1 cellular context compared by ENCODE assay signal in the genomic region with DNA sequence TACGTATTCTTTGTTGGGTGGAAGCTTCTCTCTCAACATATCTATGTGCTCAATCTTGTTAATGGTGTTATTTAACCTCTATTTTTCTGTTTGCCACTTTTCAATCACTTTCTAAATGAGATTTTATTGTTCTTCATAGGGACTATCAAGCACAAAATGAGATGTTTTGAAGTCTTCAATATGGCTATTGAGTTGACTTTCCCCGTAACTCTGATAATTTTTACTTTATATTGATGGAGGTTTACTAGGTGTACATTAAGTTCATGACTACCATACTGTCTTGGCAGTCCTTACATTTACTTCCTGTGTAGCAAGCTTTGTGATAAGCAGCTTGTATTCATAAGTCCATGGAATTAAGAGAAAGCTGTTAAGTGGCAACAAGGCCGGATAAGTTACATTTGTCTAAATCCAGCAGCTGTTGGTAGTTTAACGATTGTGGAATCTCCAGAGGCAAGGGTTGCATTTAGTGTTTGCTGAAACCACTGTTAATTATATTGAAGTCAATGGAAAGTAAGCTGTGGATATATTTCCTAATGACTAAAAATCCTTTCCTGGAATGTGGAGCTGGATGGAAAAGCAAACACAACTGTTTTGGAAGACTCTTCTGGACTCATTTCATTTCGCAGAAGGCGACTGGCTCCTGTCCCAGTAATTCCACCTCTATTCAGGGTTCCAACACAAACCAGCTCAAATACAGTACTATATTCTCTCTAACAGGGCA.
TF ChIP-seq lines count a peak whose summit lies in the region.

No MANE protein-coding gene starts in this region.

TF ChIP-seq in K562, 482 proteins besides CTCF, POLR2A, EP300 and RAD21 (continued from another document and continues in another):
- TF ChIP-seq, protein P1, sequence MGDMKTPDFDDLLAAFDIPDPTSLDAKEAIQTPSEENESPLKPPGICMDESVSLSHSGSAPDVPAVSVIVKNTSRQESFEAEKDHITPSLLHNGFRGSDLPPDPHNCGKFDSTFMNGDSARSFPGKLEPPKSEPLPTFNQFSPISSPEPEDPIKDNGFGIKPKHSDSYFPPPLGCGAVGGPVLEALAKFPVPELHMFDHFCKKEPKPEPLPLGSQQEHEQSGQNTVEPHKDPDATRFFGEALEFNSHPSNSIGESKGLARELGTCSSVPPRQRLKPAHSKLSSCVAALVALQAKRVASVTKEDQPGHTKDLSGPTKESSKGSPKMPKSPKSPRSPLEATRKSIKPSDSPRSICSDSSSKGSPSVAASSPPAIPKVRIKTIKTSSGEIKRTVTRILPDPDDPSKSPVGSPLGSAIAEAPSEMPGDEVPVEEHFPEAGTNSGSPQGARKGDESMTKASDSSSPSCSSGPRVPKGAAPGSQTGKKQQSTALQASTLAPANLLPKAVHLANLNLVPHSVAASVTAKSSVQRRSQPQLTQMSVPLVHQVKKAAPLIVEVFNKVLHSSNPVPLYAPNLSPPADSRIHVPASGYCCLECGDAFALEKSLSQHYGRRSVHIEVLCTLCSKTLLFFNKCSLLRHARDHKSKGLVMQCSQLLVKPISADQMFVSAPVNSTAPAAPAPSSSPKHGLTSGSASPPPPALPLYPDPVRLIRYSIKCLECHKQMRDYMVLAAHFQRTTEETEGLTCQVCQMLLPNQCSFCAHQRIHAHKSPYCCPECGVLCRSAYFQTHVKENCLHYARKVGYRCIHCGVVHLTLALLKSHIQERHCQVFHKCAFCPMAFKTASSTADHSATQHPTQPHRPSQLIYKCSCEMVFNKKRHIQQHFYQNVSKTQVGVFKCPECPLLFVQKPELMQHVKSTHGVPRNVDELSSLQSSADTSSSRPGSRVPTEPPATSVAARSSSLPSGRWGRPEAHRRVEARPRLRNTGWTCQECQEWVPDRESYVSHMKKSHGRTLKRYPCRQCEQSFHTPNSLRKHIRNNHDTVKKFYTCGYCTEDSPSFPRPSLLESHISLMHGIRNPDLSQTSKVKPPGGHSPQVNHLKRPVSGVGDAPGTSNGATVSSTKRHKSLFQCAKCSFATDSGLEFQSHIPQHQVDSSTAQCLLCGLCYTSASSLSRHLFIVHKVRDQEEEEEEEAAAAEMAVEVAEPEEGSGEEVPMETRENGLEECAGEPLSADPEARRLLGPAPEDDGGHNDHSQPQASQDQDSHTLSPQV (IDR thresholded peaks at IDR 0.05), result peak; percentile 94
- TF ChIP-seq CREM (IDR thresholded peaks at IDR 0.05; ENCODE audit: low read depth), result no peak
- no peak for TF ChIP-seq THRAP3 (IDR thresholded peaks at IDR 0.05; ENCODE audit: borderline replicate concordance)
- no peak for TF ChIP-seq ZNF717 (CRISPR knock-in tag; IDR thresholded peaks at IDR 0.05)
- TF ChIP-seq BCL6 (CRISPR knock-in tag; IDR thresholded peaks at IDR 0.05), result no peak
- TF ChIP-seq RUNX1 (IDR thresholded peaks at IDR 0.05; ENCODE audit: low read depth), result no peak
- peak; percentile 48; the same call in 1 of the 2 replicates for TF ChIP-seq MEF2A (IDR thresholded peaks at IDR 0.05; ENCODE audit: control insufficient read depth, low read depth, low read length)
- peak; percentile 91 for TF ChIP-seq PML (IDR thresholded peaks at IDR 0.05; ENCODE audit: low read length)
- no peak for TF ChIP-seq POLR2H (tag; IDR thresholded peaks at IDR 0.05; ENCODE audit: low read depth)
- TF ChIP-seq TAF7 (tag; IDR thresholded peaks at IDR 0.05), result no peak
- no peak for TF ChIP-seq ZBTB17 (CRISPR knock-in tag; IDR thresholded peaks at IDR 0.05)
- TF ChIP-seq SMC3 (conservative IDR thresholded peaks at IDR 0.05; ENCODE audit: insufficient read depth, low read depth, low read length), result no peak
- TF ChIP-seq, protein P2, sequence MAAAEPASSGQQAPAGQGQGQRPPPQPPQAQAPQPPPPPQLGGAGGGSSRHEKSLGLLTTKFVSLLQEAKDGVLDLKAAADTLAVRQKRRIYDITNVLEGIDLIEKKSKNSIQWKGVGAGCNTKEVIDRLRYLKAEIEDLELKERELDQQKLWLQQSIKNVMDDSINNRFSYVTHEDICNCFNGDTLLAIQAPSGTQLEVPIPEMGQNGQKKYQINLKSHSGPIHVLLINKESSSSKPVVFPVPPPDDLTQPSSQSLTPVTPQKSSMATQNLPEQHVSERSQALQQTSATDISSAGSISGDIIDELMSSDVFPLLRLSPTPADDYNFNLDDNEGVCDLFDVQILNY (CRISPR knock-in tag; IDR thresholded peaks at IDR 0.05), result no peak
- TF ChIP-seq ZNF695 (CRISPR knock-in tag; IDR thresholded peaks at IDR 0.05), result no peak
- TF ChIP-seq, protein P3, sequence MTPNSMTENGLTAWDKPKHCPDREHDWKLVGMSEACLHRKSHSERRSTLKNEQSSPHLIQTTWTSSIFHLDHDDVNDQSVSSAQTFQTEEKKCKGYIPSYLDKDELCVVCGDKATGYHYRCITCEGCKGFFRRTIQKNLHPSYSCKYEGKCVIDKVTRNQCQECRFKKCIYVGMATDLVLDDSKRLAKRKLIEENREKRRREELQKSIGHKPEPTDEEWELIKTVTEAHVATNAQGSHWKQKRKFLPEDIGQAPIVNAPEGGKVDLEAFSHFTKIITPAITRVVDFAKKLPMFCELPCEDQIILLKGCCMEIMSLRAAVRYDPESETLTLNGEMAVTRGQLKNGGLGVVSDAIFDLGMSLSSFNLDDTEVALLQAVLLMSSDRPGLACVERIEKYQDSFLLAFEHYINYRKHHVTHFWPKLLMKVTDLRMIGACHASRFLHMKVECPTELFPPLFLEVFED (CRISPR knock-in tag; conservative IDR thresholded peaks at IDR 0.05), result no peak
- TF ChIP-seq TFAM (CRISPR knock-in tag; conservative IDR thresholded peaks at IDR 0.05), result no peak
- TF ChIP-seq, protein P4, sequence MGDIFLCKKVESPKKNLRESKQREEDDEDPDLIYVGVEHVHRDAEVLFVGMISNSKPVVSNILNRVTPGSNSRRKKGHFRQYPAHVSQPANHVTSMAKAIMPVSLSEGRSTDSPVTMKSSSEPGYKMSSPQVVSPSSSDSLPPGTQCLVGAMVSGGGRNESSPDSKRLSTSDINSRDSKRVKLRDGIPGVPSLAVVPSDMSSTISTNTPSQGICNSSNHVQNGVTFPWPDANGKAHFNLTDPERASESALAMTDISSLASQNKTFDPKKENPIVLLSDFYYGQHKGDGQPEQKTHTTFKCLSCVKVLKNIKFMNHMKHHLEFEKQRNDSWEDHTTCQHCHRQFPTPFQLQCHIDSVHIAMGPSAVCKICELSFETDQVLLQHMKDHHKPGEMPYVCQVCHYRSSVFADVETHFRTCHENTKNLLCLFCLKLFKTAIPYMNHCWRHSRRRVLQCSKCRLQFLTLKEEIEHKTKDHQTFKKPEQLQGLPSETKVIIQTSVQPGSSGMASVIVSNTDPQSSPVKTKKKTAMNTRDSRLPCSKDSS (IDR thresholded peaks at IDR 0.05; ENCODE audit: low read depth, partially characterized antibody), result no peak
- no peak for TF ChIP-seq ZNF174 (CRISPR knock-in tag; IDR thresholded peaks at IDR 0.05)
- no peak for TF ChIP-seq NR2F6 (CRISPR knock-in tag; IDR thresholded peaks at IDR 0.05)
- peak; percentile 93 for TF ChIP-seq STAT5A (IDR thresholded peaks at IDR 0.05; ENCODE audit: borderline replicate concordance, low read length)
- no peak for TF ChIP-seq ZNF830 (CRISPR knock-in tag; IDR thresholded peaks at IDR 0.05)
- TF ChIP-seq GATAD2B (IDR thresholded peaks at IDR 0.05; ENCODE audit: borderline replicate concordance), result no peak; the same call in 1 of the 2 replicates
- TF ChIP-seq POLR2AphosphoS2 (IDR thresholded peaks at IDR 0.05; ENCODE audit: low read length), result no peak
- TF ChIP-seq NONO (IDR thresholded peaks at IDR 0.05; ENCODE audit: low read depth in 2 of 2, low read length in 1 of 2), result 0 out of 4 replicates have a peak, but pooled peaks of 1 of the 2 experiments have one; percentile 31
- no peak for TF ChIP-seq HNRNPH1 (optimal IDR thresholded peaks at IDR 0.05; ENCODE audit: low read depth, low read length)
- no peak for TF ChIP-seq ZNF707 (CRISPR knock-in tag; conservative IDR thresholded peaks at IDR 0.05)
- peak; percentile 81 for TF ChIP-seq PHB2 (IDR thresholded peaks at IDR 0.05; ENCODE audit: low read depth)
- TF ChIP-seq, protein P5, sequence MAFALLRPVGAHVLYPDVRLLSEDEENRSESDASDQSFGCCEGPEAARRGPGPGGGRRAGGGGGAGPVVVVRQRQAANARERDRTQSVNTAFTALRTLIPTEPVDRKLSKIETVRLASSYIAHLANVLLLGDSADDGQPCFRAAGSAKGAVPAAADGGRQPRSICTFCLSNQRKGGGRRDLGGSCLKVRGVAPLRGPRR (CRISPR knock-in tag; IDR thresholded peaks at IDR 0.05), result no peak
- TF ChIP-seq, protein P6, sequence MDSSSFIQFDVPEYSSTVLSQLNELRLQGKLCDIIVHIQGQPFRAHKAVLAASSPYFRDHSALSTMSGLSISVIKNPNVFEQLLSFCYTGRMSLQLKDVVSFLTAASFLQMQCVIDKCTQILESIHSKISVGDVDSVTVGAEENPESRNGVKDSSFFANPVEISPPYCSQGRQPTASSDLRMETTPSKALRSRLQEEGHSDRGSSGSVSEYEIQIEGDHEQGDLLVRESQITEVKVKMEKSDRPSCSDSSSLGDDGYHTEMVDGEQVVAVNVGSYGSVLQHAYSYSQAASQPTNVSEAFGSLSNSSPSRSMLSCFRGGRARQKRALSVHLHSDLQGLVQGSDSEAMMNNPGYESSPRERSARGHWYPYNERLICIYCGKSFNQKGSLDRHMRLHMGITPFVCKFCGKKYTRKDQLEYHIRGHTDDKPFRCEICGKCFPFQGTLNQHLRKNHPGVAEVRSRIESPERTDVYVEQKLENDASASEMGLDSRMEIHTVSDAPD (CRISPR knock-in tag; IDR thresholded peaks at IDR 0.05), result no peak
- peak; percentile 98 for TF ChIP-seq TCF3 (CRISPR knock-in tag; IDR thresholded peaks at IDR 0.05)
- peak; percentile 84; the same call in 1 of the 2 replicates for TF ChIP-seq LEF1 (IDR thresholded peaks at IDR 0.05)
- no peak for TF ChIP-seq SIN3B (IDR thresholded peaks at IDR 0.05; ENCODE audit: low read depth)
- TF ChIP-seq ARNT (IDR thresholded peaks at IDR 0.05), result peak in 1 of 2 experiments; percentile 75; a peak in 1 of 4 replicates
- no peak for TF ChIP-seq ZNF668 (CRISPR knock-in tag; IDR thresholded peaks at IDR 0.05)
- no peak for TF ChIP-seq NEUROD1 (IDR thresholded peaks at IDR 0.05; ENCODE audit: borderline replicate concordance, low read depth, low read length, partially characterized antibody)
- TF ChIP-seq RCOR1 (IDR thresholded peaks at IDR 0.05; ENCODE audit: borderline replicate concordance in 1 of 2, low read depth in 2 of 2, low read length in 2 of 2), result peak in 1 of 2 experiments; percentile 65; a peak in 2 of 4 replicates
- no peak for TF ChIP-seq ZC3H4 (CRISPR knock-in tag; IDR thresholded peaks at IDR 0.05; ENCODE audit: borderline replicate concordance)
- peak; percentile 82 for TF ChIP-seq HDAC3 (IDR thresholded peaks at IDR 0.05; ENCODE audit: borderline replicate concordance, partially characterized antibody)
- TF ChIP-seq, protein P7, sequence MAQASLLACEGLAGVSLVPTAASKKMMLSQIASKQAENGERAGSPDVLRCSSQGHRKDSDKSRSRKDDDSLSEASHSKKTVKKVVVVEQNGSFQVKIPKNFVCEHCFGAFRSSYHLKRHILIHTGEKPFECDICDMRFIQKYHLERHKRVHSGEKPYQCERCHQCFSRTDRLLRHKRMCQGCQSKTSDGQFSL (CRISPR knock-in tag; IDR thresholded peaks at IDR 0.05), result no peak
- TF ChIP-seq, protein P7 (tag; IDR thresholded peaks at IDR 0.05), result no peak
- no peak for TF ChIP-seq ZNF24 (IDR thresholded peaks at IDR 0.05)
- TF ChIP-seq CEBPB (tag; IDR thresholded peaks at IDR 0.05), result no peak; the same call in 1 of the 2 replicates
- no peak for TF ChIP-seq ZNF23 (CRISPR knock-in tag; IDR thresholded peaks at IDR 0.05)
- no peak for TF ChIP-seq RB1 (IDR thresholded peaks at IDR 0.05; ENCODE audit: low read depth)
- TF ChIP-seq MCM7 (IDR thresholded peaks at IDR 0.05), result no peak
- peak; percentile 36 for TF ChIP-seq DACH1 (IDR thresholded peaks at IDR 0.05; ENCODE audit: partially characterized antibody)
- peak; percentile 72 to 74; a peak in 3 of 4 replicates for TF ChIP-seq FOXK2 (conservative IDR thresholded peaks at IDR 0.05 in 1 of 2, IDR thresholded peaks at IDR 0.05 in 1 of 2; ENCODE audit: low read depth in 2 of 2)
- peak; percentile 36; the same call in 1 of the 2 replicates for TF ChIP-seq MECOM (CRISPR knock-in tag; IDR thresholded peaks at IDR 0.05)
- TF ChIP-seq PTTG1 (tag; IDR thresholded peaks at IDR 0.05; ENCODE audit: low read depth), result no peak
- TF ChIP-seq KDM1A (IDR thresholded peaks at IDR 0.05), result peak; percentile 92 to 95
- TF ChIP-seq, protein P8, sequence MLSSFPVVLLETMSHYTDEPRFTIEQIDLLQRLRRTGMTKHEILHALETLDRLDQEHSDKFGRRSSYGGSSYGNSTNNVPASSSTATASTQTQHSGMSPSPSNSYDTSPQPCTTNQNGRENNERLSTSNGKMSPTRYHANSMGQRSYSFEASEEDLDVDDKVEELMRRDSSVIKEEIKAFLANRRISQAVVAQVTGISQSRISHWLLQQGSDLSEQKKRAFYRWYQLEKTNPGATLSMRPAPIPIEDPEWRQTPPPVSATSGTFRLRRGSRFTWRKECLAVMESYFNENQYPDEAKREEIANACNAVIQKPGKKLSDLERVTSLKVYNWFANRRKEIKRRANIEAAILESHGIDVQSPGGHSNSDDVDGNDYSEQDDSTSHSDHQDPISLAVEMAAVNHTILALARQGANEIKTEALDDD (IDR thresholded peaks at IDR 0.05), result peak; percentile 88
- TF ChIP-seq JUN (IDR thresholded peaks at IDR 0.05; ENCODE audit: borderline replicate concordance, low read depth, low read length), result no peak
- TF ChIP-seq JUN (CRISPR knock-in tag; IDR thresholded peaks at IDR 0.05; ENCODE audit: borderline replicate concordance), result no peak
- TF ChIP-seq CHD2 (IDR thresholded peaks at IDR 0.05; ENCODE audit: low read depth, low read length), result no peak
- no peak for TF ChIP-seq NCOA4 (IDR thresholded peaks at IDR 0.05; ENCODE audit: partially characterized antibody)
- TF ChIP-seq ZNF384 (IDR thresholded peaks at IDR 0.05; ENCODE audit: low read depth, low read length), result no peak
- no peak for TF ChIP-seq ZBTB1 (CRISPR knock-in tag; IDR thresholded peaks at IDR 0.05; ENCODE audit: borderline replicate concordance, low read depth)
- peak; percentile 30; the same call in 1 of the 2 replicates for TF ChIP-seq ZNF584 (CRISPR knock-in tag; IDR thresholded peaks at IDR 0.05; ENCODE audit: low read depth)
- TF ChIP-seq TEAD1 (CRISPR knock-in tag; IDR thresholded peaks at IDR 0.05), result no peak
- peak; percentile 97 for TF ChIP-seq TEAD4 (IDR thresholded peaks at IDR 0.05; ENCODE audit: low read length)
- TF ChIP-seq TEAD4 (CRISPR knock-in tag; IDR thresholded peaks at IDR 0.05; ENCODE audit: borderline replicate concordance), result no peak
- TF ChIP-seq, protein P9, sequence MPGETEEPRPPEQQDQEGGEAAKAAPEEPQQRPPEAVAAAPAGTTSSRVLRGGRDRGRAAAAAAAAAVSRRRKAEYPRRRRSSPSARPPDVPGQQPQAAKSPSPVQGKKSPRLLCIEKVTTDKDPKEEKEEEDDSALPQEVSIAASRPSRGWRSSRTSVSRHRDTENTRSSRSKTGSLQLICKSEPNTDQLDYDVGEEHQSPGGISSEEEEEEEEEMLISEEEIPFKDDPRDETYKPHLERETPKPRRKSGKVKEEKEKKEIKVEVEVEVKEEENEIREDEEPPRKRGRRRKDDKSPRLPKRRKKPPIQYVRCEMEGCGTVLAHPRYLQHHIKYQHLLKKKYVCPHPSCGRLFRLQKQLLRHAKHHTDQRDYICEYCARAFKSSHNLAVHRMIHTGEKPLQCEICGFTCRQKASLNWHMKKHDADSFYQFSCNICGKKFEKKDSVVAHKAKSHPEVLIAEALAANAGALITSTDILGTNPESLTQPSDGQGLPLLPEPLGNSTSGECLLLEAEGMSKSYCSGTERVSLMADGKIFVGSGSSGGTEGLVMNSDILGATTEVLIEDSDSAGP (CRISPR knock-in tag; IDR thresholded peaks at IDR 0.05), result no peak
